20 cellular contexts compared by ENCODE assay signal in genomic region chr3:130601662-130602061, GRCh38.
DNase-seq lines count a peak whose midpoint lies in the region; TF ChIP-seq lines count a peak whose summit lies in the region.
"Had no signal": no experiment of that assay in that cellular context is flagged by ENCODE, and none has a peak within 500 bp of the region (broad histone marks: within the 10 kb centered on the region; RNA-seq: fewer than 3 reads in every experiment).

No MANE protein-coding gene starts in this region.

- no peaks in the 10 kb centered on the region for H3K79me1 ChIP-seq in mesenchymal stem cell (replicated peaks; ENCODE audit: low read length, poor library complexity, severe bottlenecking)

- no peak overlapping the region for H3K9ac ChIP-seq in mesenchymal stem cell (ENCODE audit: low read length)

- H3K4me2 ChIP-seq in mesenchymal stem cell (ENCODE audit: low read length, poor library complexity, severe bottlenecking): no peak overlapping the region

- H3K4me3 Mint-ChIP-seq in CD8-positive, alpha-beta memory T cell: no peak overlapping the region
- H3K4me3 Mint-ChIP-seq in osteocyte (ENCODE audit: unreplicated experiment): no peak overlapping the region
- H3K4me3 Mint-ChIP-seq: activated B cell treated with CpG ODN at 0.5 μM for 24 hours; activated naive CD8-positive, alpha-beta T cell treated with anti-CD3 and anti-CD28 coated beads, Interleukin-2, amount 50 U/mL, for 24 hours; activated T-helper 1 cell treated with anti-CD3 and anti-CD28 coated beads, Interleukin-12 subunit alpha, Interleukin-12 subunit beta, Interleukin-2, Interleukin-4 antibody, amounts not matched to agents 30 ng/mL and 10 ng/mL and 1 ng/mL, durations not matched to agents 14 hours and 24 hours and 36 hours; naive B cell; stimulated activated memory B cell treated with anti-CD40 and anti-IgM and Interleukin-4, amounts not matched to agents 10 μg/mL and 1 μg/mL and 100 μg/mL, for 72 hours had no signal

- no peak overlapping the region for H3K14ac ChIP-seq in mesenchymal stem cell (ENCODE audit: low read length in 2 of 2)

- WGBS in mesenchymal stem cell: 81% methylated on average over 3 of the region's 3 CpGs

- H3K4ac ChIP-seq in mesenchymal stem cell (ENCODE audit: low read depth in 1 of 2, low read length in 2 of 2): no peak overlapping the region

- no peak overlapping the region for H2AK5ac ChIP-seq in mesenchymal stem cell (ENCODE audit: low read length, severe bottlenecking)

- POLR2A ChIA-PET in HEK293T (lab: Yijun Ruan, JAX): no interaction called here
- POLR2A ChIA-PET in CD8-positive, alpha-beta memory T cell (lab: Charles Lee): no interaction called here

- H3K27me3 Mint-ChIP-seq in CD8-positive, alpha-beta memory T cell: peaks cover 11 to 26% of the 10 kb centered on the region in 2 donors
- peaks cover 4% of the 10 kb centered on the region for H3K27me3 Mint-ChIP-seq in osteocyte (ENCODE audit: unreplicated experiment)

- H3K4me1 Mint-ChIP-seq in CD8-positive, alpha-beta memory T cell: no peaks in the 10 kb centered on the region
- H3K4me1 Mint-ChIP-seq in osteocyte (ENCODE audit: unreplicated experiment): no peaks in the 10 kb centered on the region
- H3K4me1 Mint-ChIP-seq: activated B cell treated with CpG ODN at 0.5 μM for 24 hours; activated naive CD8-positive, alpha-beta T cell treated with anti-CD3 and anti-CD28 coated beads, Interleukin-2, amount 50 U/mL, for 24 hours; naive B cell; stimulated activated memory B cell treated with anti-CD40 and anti-IgM and Interleukin-4, amounts not matched to agents 10 μg/mL and 1 μg/mL and 100 μg/mL, for 72 hours had no signal

- no peaks in the 10 kb centered on the region for H3K27me3 ChIP-seq in CD8-positive, alpha-beta memory T cell (ENCODE audit: insufficient read depth, low read length, poor library complexity, severe bottlenecking)
- H3K27me3 ChIP-seq in mesenchymal stem cell (ENCODE audit: control insufficient read depth in 1 of 2, insufficient read depth in 1 of 2, low read length in 2 of 2): no peaks in the 10 kb centered on the region
- H3K27me3 ChIP-seq: gastroesophageal sphincter, tibial nerve had no signal

- no peaks in the 10 kb centered on the region for H3K9me3 ChIP-seq in CD8-positive, alpha-beta memory T cell (ENCODE audit: low read length)
- no peaks in the 10 kb centered on the region for H3K9me3 ChIP-seq in mesenchymal stem cell (ENCODE audit: control insufficient read depth, low read length)

- H3K23ac ChIP-seq in mesenchymal stem cell (ENCODE audit: low read length in 2 of 2): no peak overlapping the region

- no peak overlapping the region for H3K27ac ChIP-seq in CD8-positive, alpha-beta memory T cell (ENCODE audit: low read depth, low read length)
- no peak overlapping the region for H3K27ac ChIP-seq in mesenchymal stem cell (ENCODE audit: low read length, poor library complexity, severe bottlenecking)
- H3K27ac ChIP-seq: gastroesophageal sphincter, psoas muscle, tibial nerve had no signal

- CTCF ChIA-PET in HEK293T (lab: Yijun Ruan, JAX): no interaction called here
- CTCF ChIA-PET in CD8-positive, alpha-beta memory T cell (lab: Charles Lee): no interaction called here

- H3K36me3 Mint-ChIP-seq in CD8-positive, alpha-beta memory T cell: no peaks in the 10 kb centered on the region
- H3K36me3 Mint-ChIP-seq in osteocyte (ENCODE audit: unreplicated experiment): no peaks in the 10 kb centered on the region
- H3K36me3 Mint-ChIP-seq: stimulated activated memory B cell treated with anti-CD40 and anti-IgM and Interleukin-4, amounts not matched to agents 10 μg/mL and 1 μg/mL and 100 μg/mL, for 72 hours had no signal

- no peak overlapping the region for H2BK12ac ChIP-seq in mesenchymal stem cell (ENCODE audit: low read length in 2 of 2)

- H4K91ac ChIP-seq in mesenchymal stem cell (ENCODE audit: low read length): no peak overlapping the region

- H2AFZ ChIP-seq in mesenchymal stem cell (ENCODE audit: low read depth, low read length): no peak overlapping the region

- DNase-seq in HEK293T (ENCODE audit: extremely low spot score) (peak; percentile 12), NCI-H226 (peak; percentile 11), dedifferentiated amniotic fluid mesenchymal stem cell (ENCODE audit: extremely low spot score) (peak; percentile 43), non-pigmented ciliary epithelial cell (ENCODE audit: low read depth) (peak; percentile 27), CD1c-positive myeloid dendritic cell (ENCODE audit: extremely low spot score) (no peak), mesenchymal stem cell (no peak), osteocyte (ENCODE audit: extremely low spot score, unreplicated experiment) (no peak)
- DNase-seq in CD8-positive, alpha-beta memory T cell: no peak
- DNase-seq: activated B cell treated with CpG ODN at 0.5 μM for 24 hours; activated naive CD8-positive, alpha-beta T cell treated with anti-CD3 and anti-CD28 coated beads, Interleukin-2, amount 50 U/mL, for 24 hours; Calu3; cerebellar nuclear complex; KG1; naive B cell; psoas muscle; stimulated activated CD4-positive, alpha-beta T cell treated with anti-CD3 and anti-CD28 coated beads, Interleukin-12 subunit alpha, Interleukin-12 subunit beta, amount 100 ng/mL, for 4 hours had no signal

- H3K27ac Mint-ChIP-seq in CD8-positive, alpha-beta memory T cell: no peak overlapping the region
- no peak overlapping the region for H3K27ac Mint-ChIP-seq in osteocyte (ENCODE audit: unreplicated experiment)
- H3K27ac Mint-ChIP-seq: activated B cell treated with CpG ODN at 0.5 μM for 24 hours; activated naive CD8-positive, alpha-beta T cell treated with anti-CD3 and anti-CD28 coated beads, Interleukin-2, amount 50 U/mL, for 24 hours; activated T-helper 1 cell treated with anti-CD3 and anti-CD28 coated beads, Interleukin-12 subunit alpha, Interleukin-12 subunit beta, Interleukin-2, Interleukin-4 antibody, amounts not matched to agents 30 ng/mL and 10 ng/mL and 1 ng/mL, durations not matched to agents 14 hours and 24 hours and 36 hours; naive B cell; stimulated activated memory B cell treated with anti-CD40 and anti-IgM and Interleukin-4, amounts not matched to agents 10 μg/mL and 1 μg/mL and 100 μg/mL, for 72 hours had no signal

- H3K9me3 Mint-ChIP-seq in CD8-positive, alpha-beta memory T cell: peaks cover 5 to 15% (median 6%) of the 10 kb centered on the region in 5 donors
- H3K9me3 Mint-ChIP-seq in osteocyte (ENCODE audit: unreplicated experiment): peaks cover 9% of the 10 kb centered on the region

- H4K8ac ChIP-seq in mesenchymal stem cell (ENCODE audit: low read length): no peak overlapping the region

- H2BK5ac ChIP-seq in mesenchymal stem cell (ENCODE audit: low read depth, low read length, poor library complexity, severe bottlenecking): no peak overlapping the region

- H2BK120ac ChIP-seq in mesenchymal stem cell (ENCODE audit: low read depth, low read length): no peak overlapping the region

- H2BK15ac ChIP-seq in mesenchymal stem cell (ENCODE audit: low read depth, poor library complexity, severe bottlenecking): no peak overlapping the region

- H3K36me3 ChIP-seq in CD8-positive, alpha-beta memory T cell (ENCODE audit: insufficient read depth, low read length): no peaks in the 10 kb centered on the region
- H3K36me3 ChIP-seq in mesenchymal stem cell (ENCODE audit: control insufficient read depth in 1 of 2, insufficient read depth in 2 of 2, low read depth in 1 of 2, low read length in 2 of 2): no peaks in the 10 kb centered on the region
- H3K36me3 ChIP-seq: gastroesophageal sphincter, tibial nerve had no signal

- TF ChIP-seq CTCF in osteocyte (IDR thresholded peaks at IDR 0.05): no peak

- H3K18ac ChIP-seq in mesenchymal stem cell (ENCODE audit: low read depth in 1 of 2, low read length in 2 of 2): no peak overlapping the region

- no peak overlapping the region for H3K4me3 ChIP-seq in CD8-positive, alpha-beta memory T cell (ENCODE audit: low read length)
- no peak overlapping the region for H3K4me3 ChIP-seq in mesenchymal stem cell (ENCODE audit: insufficient read depth in 1 of 2, low read depth in 1 of 2, low read length in 2 of 2)
- H3K4me3 ChIP-seq: gastroesophageal sphincter, psoas muscle, tibial nerve had no signal

- H3K4me1 ChIP-seq in CD8-positive, alpha-beta memory T cell (ENCODE audit: insufficient read depth, low read length): no peaks in the 10 kb centered on the region
- no peaks in the 10 kb centered on the region for H3K4me1 ChIP-seq in mesenchymal stem cell (ENCODE audit: control insufficient read depth, insufficient read depth, low read depth, low read length)
- H3K4me1 ChIP-seq: gastroesophageal sphincter, psoas muscle, tibial nerve had no signal

TF ChIP-seq in HEK293T, 16 proteins besides CTCF, POLR2A, EP300 and RAD21:
- TF ChIP-seq L3MBTL2 (conservative IDR thresholded peaks at IDR 0.05) (no peak), PKNOX1 (IDR thresholded peaks at IDR 0.05) (0 out of 2 replicates have a peak, but pooled peaks have one; percentile 47)

Comparison
In these comparisons a context has a peak if more than half of its experiments do, and no peak if none do; other contexts are left out.
1. DNase-seq: peak in HEK293T (single experiment), NCI-H226 (single experiment), dedifferentiated amniotic fluid mesenchymal stem cell (single experiment) and non-pigmented ciliary epithelial cell (single experiment); none in CD8-positive, alpha-beta memory T cell (0 of 5), CD1c-positive myeloid dendritic cell (single experiment), mesenchymal stem cell (single experiment) and osteocyte (single experiment).